14 cellular contexts compared by ENCODE assay signal in the genomic region with DNA sequence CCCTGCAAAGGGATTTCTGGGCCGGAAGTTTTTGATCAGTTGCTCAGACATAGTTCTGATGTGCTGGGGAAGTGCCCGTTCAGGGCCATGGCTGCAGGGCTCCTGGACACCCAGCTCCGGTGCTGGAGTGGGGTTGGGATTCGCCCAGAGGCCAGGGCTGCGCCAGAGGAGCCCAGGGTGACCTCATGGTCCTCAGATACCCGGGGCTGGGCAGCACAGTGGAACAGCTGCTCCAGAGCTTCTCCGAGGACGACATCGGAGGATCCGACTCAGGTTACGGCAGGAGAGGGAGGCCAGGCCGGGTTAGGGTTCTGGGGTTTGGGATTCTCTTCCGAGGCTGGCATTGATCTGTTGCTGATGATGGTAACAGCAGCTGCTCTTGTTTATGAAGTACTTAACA. TPM values are rescaled to one million over a fixed set of nuclear protein-coding genes. Genes with fewer than 3 reads are reported as not detected.
DNase-seq lines count a peak whose midpoint lies in the region; ATAC-seq and TF ChIP-seq lines count a peak whose summit lies in the region.
"Had no signal": no experiment of that assay in that cellular context is flagged by ENCODE, and none has a peak within 500 bp of the region (broad histone marks: within the 10 kb centered on the region; RNA-seq: fewer than 3 reads in every experiment).

No MANE protein-coding gene starts in this region.

- intact Hi-C loops in Right ventricle myocardium inferior (cut with DNase I) (no loop called here), left cardiac atrium (cut with DNase I) (no loop called here)

- peak; percentile 75 for ATAC-seq in Right ventricle myocardium inferior
- ATAC-seq in left cardiac atrium: no peak
- ATAC-seq in HG02852 (IDR thresholded peaks at IDR 0.05; ENCODE audit: unreplicated experiment): no peak
- ATAC-seq in stimulated activated naive CD8-positive, alpha-beta T cell treated with anti-CD3 and anti-CD28 coated beads, Interleukin-15, amount 100 ng/mL, for 72 hours: no peak
- no peak for ATAC-seq in foreskin keratinocyte
- ATAC-seq: Panc1 had no signal

- WGBS in endodermal cell (ENCODE audit: insufficient coverage in 1 of 2, insufficient read length in 1 of 2), 2 experiments: 94 to 96% methylated on average over 4 to 12 of the region's 13 CpGs

- H3K4me3 Mint-ChIP-seq in endodermal cell (no peak overlapping the region), neural crest cell (peak overlapping the region; percentile 65)
- no peak overlapping the region for H3K4me3 Mint-ChIP-seq in stimulated activated naive CD8-positive, alpha-beta T cell treated with anti-CD3 and anti-CD28 coated beads, Interleukin-15, amount 100 ng/mL, for 72 hours
- H3K4me3 Mint-ChIP-seq: activated naive CD4-positive, alpha-beta T cell treated with anti-CD3 and anti-CD28 coated beads for 36 hours; memory B cell had no signal

- H3K27me3 ChIP-seq in endodermal cell (ENCODE audit: control insufficient read depth, insufficient read depth, low read length, poor library complexity, severe bottlenecking): no peaks in the 10 kb centered on the region
- no peaks in the 10 kb centered on the region for H3K27me3 ChIP-seq in foreskin keratinocyte
- H3K27me3 ChIP-seq: dorsolateral prefrontal cortex had no signal

- H3K9me3 Mint-ChIP-seq in endodermal cell (no peaks in the 10 kb centered on the region), neural crest cell (no peaks in the 10 kb centered on the region)
- no peaks in the 10 kb centered on the region for H3K9me3 Mint-ChIP-seq in stimulated activated naive CD8-positive, alpha-beta T cell treated with anti-CD3 and anti-CD28 coated beads, Interleukin-15, amount 100 ng/mL, for 72 hours
- H3K9me3 Mint-ChIP-seq: activated naive CD4-positive, alpha-beta T cell treated with anti-CD3 and anti-CD28 coated beads for 36 hours; memory B cell had no signal

- H3K27ac ChIP-seq in endodermal cell (ENCODE audit: low read depth, low read length) (peak overlapping the region; percentile 93), foreskin keratinocyte (no peak overlapping the region)

- H3K4me3 ChIP-seq in endodermal cell (ENCODE audit: low read length): no peak overlapping the region

- peaks cover 2% of the 10 kb centered on the region for H3K36me3 ChIP-seq in endodermal cell (ENCODE audit: control insufficient read depth, insufficient read depth, low read length)

- H3K36me3 Mint-ChIP-seq in endodermal cell (ENCODE audit: low read depth) (no peaks in the 10 kb centered on the region), neural crest cell (ENCODE audit: low read depth) (no peaks in the 10 kb centered on the region)

- no peaks in the 10 kb centered on the region for H3K9me3 ChIP-seq in endodermal cell (ENCODE audit: control insufficient read depth, low read length)

- peaks cover 46% of the 10 kb centered on the region for H3K4me1 Mint-ChIP-seq in endodermal cell
- H3K4me1 Mint-ChIP-seq in neural crest cell: peaks cover 62% of the 10 kb centered on the region
- H3K4me1 Mint-ChIP-seq in stimulated activated naive CD8-positive, alpha-beta T cell treated with anti-CD3 and anti-CD28 coated beads, Interleukin-15, amount 100 ng/mL, for 72 hours: peaks cover 40% of the 10 kb centered on the region

- no peak overlapping the region for H3K9ac ChIP-seq in endodermal cell (ENCODE audit: extremely low read depth, low read length, poor library complexity, severe bottlenecking)

- no peaks in the 10 kb centered on the region for H3K27me3 Mint-ChIP-seq in endodermal cell (ENCODE audit: insufficient read depth)
- no peaks in the 10 kb centered on the region for H3K27me3 Mint-ChIP-seq in neural crest cell (ENCODE audit: low read depth)
- no peaks in the 10 kb centered on the region for H3K27me3 Mint-ChIP-seq in stimulated activated naive CD8-positive, alpha-beta T cell treated with anti-CD3 and anti-CD28 coated beads, Interleukin-15, amount 100 ng/mL, for 72 hours
- H3K27me3 Mint-ChIP-seq: memory B cell had no signal

- H3K4me1 ChIP-seq in endodermal cell (ENCODE audit: control insufficient read depth, insufficient read depth, low read length) (no peaks in the 10 kb centered on the region), foreskin keratinocyte (peaks cover 12% of the 10 kb centered on the region)

- H3K27ac Mint-ChIP-seq in endodermal cell (peak overlapping the region; percentile 56), neural crest cell (ENCODE audit: unreplicated experiment) (peak overlapping the region; percentile 97)
- H3K27ac Mint-ChIP-seq in stimulated activated naive CD8-positive, alpha-beta T cell treated with anti-CD3 and anti-CD28 coated beads, Interleukin-15, amount 100 ng/mL, for 72 hours: no peak overlapping the region
- H3K27ac Mint-ChIP-seq: activated naive CD4-positive, alpha-beta T cell treated with anti-CD3 and anti-CD28 coated beads for 36 hours; memory B cell had no signal

- TF ChIP-seq CTCF in endodermal cell (conservative IDR thresholded peaks at IDR 0.05): no peak
- TF ChIP-seq CTCF in neural crest cell (conservative IDR thresholded peaks at IDR 0.05): no peak
- no peak for TF ChIP-seq CTCF in foreskin keratinocyte (conservative IDR thresholded peaks at IDR 0.05)

- no peak for DNase-seq in Right ventricle myocardium inferior (ENCODE audit: missing footprints)
- no peak for DNase-seq in left cardiac atrium
- no peak for DNase-seq in endodermal cell
- DNase-seq in neural crest cell (ENCODE audit: low read depth, low spot score): no peak
- DNase-seq in stimulated activated naive CD8-positive, alpha-beta T cell treated with anti-CD3 and anti-CD28 coated beads, Interleukin-15, amount 100 ng/mL, for 72 hours: no peak
- no peak for DNase-seq in DMS79 treated with DMSO at 0.1 percent for 48 hours (lab: John Stamatoyannopoulos, UW)
- no peak for DNase-seq in foreskin keratinocyte
- DNase-seq: activated CD4-positive, CD25-positive, alpha-beta regulatory T cell treated with anti-CD3 and anti-CD28 coated beads, Interleukin-2, amount 50 U/mL, for 72 hours; activated naive CD4-positive, alpha-beta T cell treated with anti-CD3 and anti-CD28 coated beads for 36 hours; dorsolateral prefrontal cortex had no signal

RNA-seq across cellular contexts. Expression of gene CARM1, which starts 20.9 kb away (rescaled TPM):
- total RNA-seq in Right ventricle myocardium inferior (39.5 TPM), left cardiac atrium (10 to 100 TPM; 31.9 to 32.4 TPM), endodermal cell (10 to 100 TPM; 80.6 to 86.6 TPM), neural crest cell (99.6 and 106 TPM in 2 replicates), foreskin keratinocyte (50.6 and 51.3 TPM in 2 replicates)
- polyA plus RNA-seq in endodermal cell (2013, experiment 1 of 2): 115 TPM
- 105 TPM for polyA plus RNA-seq in endodermal cell (2013, experiment 2 of 2)
- polyA plus RNA-seq in foreskin keratinocyte: 48.8 and 51.8 TPM in 2 replicates

RNA-seq across cellular contexts. Expression of gene YIPF2, which starts 36.2 kb away (rescaled TPM):
- total RNA-seq in Right ventricle myocardium inferior: 15.2 TPM
- 10 to 100 TPM; 26.5 to 31.8 TPM for total RNA-seq in left cardiac atrium
- total RNA-seq in endodermal cell: 10 to 100 TPM; 55.6 to 62.6 TPM
- polyA plus RNA-seq in endodermal cell (2013, experiment 1 of 2): 32.0 TPM
- 34.9 TPM for polyA plus RNA-seq in endodermal cell (2013, experiment 2 of 2)
- total RNA-seq in neural crest cell: 19.8 and 22.0 TPM in 2 replicates
- total RNA-seq in foreskin keratinocyte: 43.8 and 54.1 TPM in 2 replicates
- polyA plus RNA-seq in foreskin keratinocyte: 46.1 and 52.7 TPM in 2 replicates

RNA-seq across cellular contexts. Expression of gene TIMM29, which starts 36.4 kb away (rescaled TPM):
- total RNA-seq in Right ventricle myocardium inferior (15.3 TPM), left cardiac atrium (10 to 100 TPM; 12.7 to 15.1 TPM), endodermal cell (10 to 100 TPM; 20.0 to 26.8 TPM), neural crest cell (28.0 and 30.1 TPM in 2 replicates), foreskin keratinocyte (14.0 and 16.6 TPM in 2 replicates)
- 20.9 TPM for polyA plus RNA-seq in endodermal cell (2013, experiment 1 of 2)
- polyA plus RNA-seq in endodermal cell (2013, experiment 2 of 2): 20.7 TPM
- polyA plus RNA-seq in foreskin keratinocyte: 13.5 and 13.8 TPM in 2 replicates

RNA-seq across cellular contexts. Expression of gene C19orf38, which starts 44.0 kb away (rescaled TPM):
- total RNA-seq in Right ventricle myocardium inferior (1.5 TPM), left cardiac atrium (1 to 10 TPM; 1.1 to 1.2 TPM), endodermal cell (under 1 TPM in 1 of 2 donors, not detected in 1; 0.24 TPM), neural crest cell (not detected in 2 replicates), foreskin keratinocyte (not detected in 2 replicates)
- not detected for polyA plus RNA-seq in endodermal cell (2013, experiment 1 of 2)
- polyA plus RNA-seq in endodermal cell (2013, experiment 2 of 2): not detected
- 0.18 TPM in 1 of 2 replicates, not detected in the other for polyA plus RNA-seq in foreskin keratinocyte
- total RNA-seq: A673 had no signal

RNA-seq across cellular contexts. Expression of gene TMED1, which starts 56.2 kb away (rescaled TPM):
- 30.3 TPM for total RNA-seq in Right ventricle myocardium inferior
- 10 to 100 TPM; 27.2 to 28.5 TPM for total RNA-seq in left cardiac atrium
- 10 to 100 TPM; 19.7 to 34.5 TPM for total RNA-seq in endodermal cell
- polyA plus RNA-seq in endodermal cell (2013, experiment 1 of 2): 33.2 TPM
- 32.3 TPM for polyA plus RNA-seq in endodermal cell (2013, experiment 2 of 2)
- 27.9 and 30.9 TPM in 2 replicates for total RNA-seq in neural crest cell
- total RNA-seq in foreskin keratinocyte: 24.1 and 25.8 TPM in 2 replicates
- polyA plus RNA-seq in foreskin keratinocyte: 34.3 and 35.0 TPM in 2 replicates

Comparison
In these comparisons a context has a peak if more than half of its experiments do, and no peak if none do; other contexts are left out.
1. H3K27ac Mint-ChIP-seq: peak in endodermal cell (single experiment) and neural crest cell (single experiment); none in stimulated activated naive CD8-positive, alpha-beta T cell treated with anti-CD3 and anti-CD28 coated beads, Interleukin-15, amount 100 ng/mL, for 72 hours (0 of 2).